10 cellular contexts compared by ENCODE assay signal in genomic region chr3:19065027-19065426, GRCh38.
DNase-seq lines count a peak whose midpoint lies in the region; ATAC-seq, FAIRE-seq and TF ChIP-seq lines count a peak whose summit lies in the region.
"Had no signal": no experiment of that assay in that cellular context is flagged by ENCODE, and none has a peak within 500 bp of the region (broad histone marks: within the 10 kb centered on the region; RNA-seq: fewer than 3 reads in every experiment).

No MANE protein-coding gene starts in this region.

- H2AFZ ChIP-seq in GM12878 (ENCODE audit: control insufficient read depth, low read depth, low read length) (no peak overlapping the region), parathyroid adenoma (no peak overlapping the region)

- TF ChIP-seq POLR2A in GM12878 (IDR thresholded peaks at IDR 0.05; ENCODE audit: low read depth, low read length): no peak

- H3K4me2 ChIP-seq in GM12878 (ENCODE audit: control insufficient read depth, insufficient read depth) (no peak overlapping the region), parathyroid adenoma (ENCODE audit: low read length) (no peak overlapping the region)

- H3K9ac ChIP-seq in GM12878 (ENCODE audit: control insufficient read depth, insufficient read depth, low read length) (no peak overlapping the region), parathyroid adenoma (no peak overlapping the region)

- no peak for FAIRE-seq in GM12878 (lab: Jason Lieb, UNC)

- no peaks in the 10 kb centered on the region for H4K20me1 ChIP-seq in GM12878 (ENCODE audit: control insufficient read depth, insufficient read depth)

- peak; percentile 77 for TF ChIP-seq RAD21 in GM12878 (IDR thresholded peaks at IDR 0.05; ENCODE audit: insufficient read depth, low read depth, low read length)

- TF ChIP-seq EP300 in GM12878 (IDR thresholded peaks at IDR 0.05; ENCODE audit: borderline replicate concordance in 1 of 2, control insufficient read depth in 1 of 2, low read depth in 2 of 2, low read length in 2 of 2): no peak

- DNase-seq in GM12865 (ENCODE audit: low read depth) (peak; percentile 14), NAMALWA (ENCODE audit: low spot score) (peak; percentile 24), GM12878 (ENCODE audit: low read depth, low spot score) (no peak), DMS79 (lab: John Stamatoyannopoulos, UW) (no peak), NCI-H1436 treated with DMSO at 0.1 percent for 48 hours (lab: John Stamatoyannopoulos, UW) (no peak), MV-4-11 (lab: John Stamatoyannopoulos, UW) (no peak), ureter (ENCODE audit: low spot score) (no peak)
- DNase-seq: dermis blood vessel endothelial cell had no signal

- H3K27me3 ChIP-seq in GM12878 (replicated peaks in 1 of 2; ENCODE audit: control insufficient read depth in 2 of 2, insufficient read depth in 2 of 2, low read length in 1 of 2): no peaks in the 10 kb centered on the region
- H3K27me3 ChIP-seq in parathyroid adenoma (ENCODE audit: control insufficient read depth, insufficient read depth, low read length): no peaks in the 10 kb centered on the region

- SMC1A ChIA-PET in GM12878 (lab: Charles Lee; ENCODE audit: uncharacterized antibody, unreplicated experiment): no interaction called here

- H3K79me2 ChIP-seq in GM12878 (ENCODE audit: control insufficient read depth, insufficient read depth, low read length) (no peaks in the 10 kb centered on the region), parathyroid adenoma (no peaks in the 10 kb centered on the region)

- no peaks in the 10 kb centered on the region for H3K9me3 ChIP-seq in GM12878 (replicated peaks; ENCODE audit: control insufficient read depth, insufficient read depth, low read length)
- H3K9me3 ChIP-seq in parathyroid adenoma (ENCODE audit: control insufficient read depth, low read length): no peaks in the 10 kb centered on the region

- intact Hi-C loops in GM12878 (cut with micrococcal nuclease; ENCODE audit: unreplicated experiment): loop anchor here (2.0 to 10.0 kb wide), 3 partner anchors 280 to 802 kb away; no protein-coding TSS in a partner anchor

- BruUV-seq in GM12878 (replicated peaks; lab: Mats Ljungman, UMichigan): no TSS peak

- TF ChIP-seq CTCF in GM12865 (IDR thresholded peaks at IDR 0.05; ENCODE audit: insufficient read depth, low read depth, low read length, missing control alignments) (peak; percentile 26), GM12878 (IDR thresholded peaks at IDR 0.05 in 2 of 3, conservative IDR thresholded peaks at IDR 0.05 in 1 of 3; ENCODE audit: control insufficient read depth in 2 of 3, extremely low read depth in 1 of 3, insufficient read depth in 1 of 3, low read depth in 3 of 3, low read length in 3 of 3) (peak; percentile 14 to 36 (median 17); a peak in 2 of 6 replicates), parathyroid adenoma (IDR thresholded peaks at IDR 0.05) (peak; percentile 68)

- CTCF ChIA-PET in GM12878 (lab: Yijun Ruan, JAX): interaction anchor here (0.7 to 1.3 kb wide), 4 partner anchors 12 to 475 kb away, joined by 3 to 6 read pairs (median 4); no protein-coding TSS in a partner anchor

- in situ Hi-C loops in GM12878 (cut with MboI): loop anchor here (10.0 kb wide), 1 partner anchor 800 kb away; no protein-coding TSS in a partner anchor

- H3K4me1 ChIP-seq in GM12878 (ENCODE audit: control insufficient read depth, insufficient read depth, low read length) (no peaks in the 10 kb centered on the region), parathyroid adenoma (no peaks in the 10 kb centered on the region)

- no peak overlapping the region for H3K4me3 ChIP-seq in GM12865 (ENCODE audit: low read depth, low read length)
- H3K4me3 ChIP-seq in GM12878: no peak overlapping the region
- H3K4me3 ChIP-seq in parathyroid adenoma (ENCODE audit: low read depth, low read length): no peak overlapping the region
- H3K4me3 ChIP-seq: lung had no signal

- RAD21 ChIA-PET in GM12878 (lab: Charles Lee; ENCODE audit: unreplicated experiment): no interaction called here

- H3K27ac ChIP-seq in GM12878 (ENCODE audit: control insufficient read depth, insufficient read depth): no peak overlapping the region
- no peak overlapping the region for H3K27ac ChIP-seq in parathyroid adenoma

- ATAC-seq in GM12878: no peak

- 0% methylated on average over 1 of the region's 1 CpG for WGBS in GM12878 (ENCODE audit: insufficient coverage, insufficient replicate concordance, low lambda C conversion rate, missing lambda C conversion rate)

- POLR2A ChIA-PET in GM12878 (lab: Charles Lee): no interaction called here

- H3K36me3 ChIP-seq in GM12878 (ENCODE audit: control insufficient read depth in 2 of 2, insufficient read depth in 2 of 2, low read length in 1 of 2) (no peaks in the 10 kb centered on the region), parathyroid adenoma (ENCODE audit: control insufficient read depth, insufficient read depth, low read length) (no peaks in the 10 kb centered on the region)

TF ChIP-seq in GM12878, 131 proteins besides CTCF, POLR2A, EP300 and RAD21:
- TF ChIP-seq SMC3 (IDR thresholded peaks at IDR 0.05; ENCODE audit: borderline replicate concordance, low read length) (peak; percentile 36; the same call in 1 of the 2 replicates), GABPA (IDR thresholded peaks at IDR 0.05; ENCODE audit: low read depth) (no peak), MAX (IDR thresholded peaks at IDR 0.05; ENCODE audit: low read depth, low read length) (no peak), RUNX3 (IDR thresholded peaks at IDR 0.05; ENCODE audit: low read length) (peak; percentile 48)

Comparison
In these comparisons a context has a peak if more than half of its experiments do, and no peak if none do; other contexts are left out.
1. DNase-seq: peak in GM12865 (single experiment) and NAMALWA (single experiment); none in GM12878 (single experiment), DMS79 (single experiment), NCI-H1436 treated with DMSO at 0.1 percent for 48 hours (single experiment), MV-4-11 (single experiment) and ureter (single experiment).
2. CTCF ChIP-seq: peak in every context shown above with its lines; median percentile 68 in parathyroid adenoma; 26 in GM12865; 17 in GM12878.